ENCODE assay signal across 1 cellular context in the genomic region with DNA sequence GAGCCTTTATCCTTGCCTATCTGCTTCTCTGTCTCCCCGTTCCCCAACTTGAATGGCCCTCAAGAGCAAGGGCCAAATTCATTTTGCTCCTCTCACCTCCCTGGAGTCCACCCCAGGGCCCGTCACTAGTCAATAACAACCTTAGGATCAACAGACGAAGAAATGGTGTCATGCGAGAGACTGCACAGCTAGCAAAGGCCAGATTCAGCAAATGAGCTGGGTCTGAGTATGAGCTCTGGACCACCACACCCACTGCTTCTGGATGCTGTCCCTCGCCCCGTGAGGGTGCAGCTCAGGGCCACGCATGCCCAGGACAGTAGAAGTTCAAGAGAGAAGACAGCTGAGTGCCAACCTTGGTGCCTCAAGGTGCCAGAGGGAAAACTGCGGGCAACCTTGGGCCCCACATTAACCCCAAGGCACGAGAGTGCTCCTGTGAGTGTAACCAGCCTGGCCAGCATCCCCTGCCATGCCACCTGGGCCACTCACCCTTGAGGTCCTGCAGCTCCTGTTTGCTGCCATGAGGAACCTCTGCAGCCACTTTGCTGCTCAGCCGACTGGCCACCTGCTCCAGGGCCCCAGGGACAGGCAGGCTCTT.
TF ChIP-seq lines count a peak whose summit lies in the region.

No MANE protein-coding gene starts in this region.

TF ChIP-seq in H1, 55 proteins besides CTCF, POLR2A, EP300 and RAD21:
- no peak for TF ChIP-seq BCL11A (IDR thresholded peaks at IDR 0.05; ENCODE audit: low read depth in 2 of 2, low read length in 2 of 2)
- no peak for TF ChIP-seq TCF12 (IDR thresholded peaks at IDR 0.05; ENCODE audit: low read depth, low read length)
- TF ChIP-seq, protein P1, sequence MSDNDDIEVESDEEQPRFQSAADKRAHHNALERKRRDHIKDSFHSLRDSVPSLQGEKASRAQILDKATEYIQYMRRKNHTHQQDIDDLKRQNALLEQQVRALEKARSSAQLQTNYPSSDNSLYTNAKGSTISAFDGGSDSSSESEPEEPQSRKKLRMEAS (IDR thresholded peaks at IDR 0.05): no peak
- TF ChIP-seq POLR2AphosphoS5 (IDR thresholded peaks at IDR 0.05; ENCODE audit: low read depth, low read length): no peak
- TF ChIP-seq TAF7 (optimal IDR thresholded peaks at IDR 0.05; ENCODE audit: borderline replicate concordance, low read depth, low read length): no peak
- no peak for TF ChIP-seq KDM1A (IDR thresholded peaks at IDR 0.05; ENCODE audit: borderline replicate concordance, low read length)
- no peak for TF ChIP-seq SUZ12 (IDR thresholded peaks at IDR 0.05; ENCODE audit: low read length)
- no peak for TF ChIP-seq SIRT6 (IDR thresholded peaks at IDR 0.05; ENCODE audit: low read length)
- no peak for TF ChIP-seq CHD2 (IDR thresholded peaks at IDR 0.05; ENCODE audit: low read length)
